ENCODE assay signal across 8 cellular contexts in genomic region chr18:51361130-51361860, GRCh38.
DNase-seq lines count a peak whose midpoint lies in the region; ATAC-seq and TF ChIP-seq lines count a peak whose summit lies in the region.

No MANE protein-coding gene starts in this region.

- H3K9me3 ChIP-seq in Peyer's patch, result no peaks in the 10 kb centered on the region

- TF ChIP-seq POLR2A in Peyer's patch (IDR thresholded peaks at IDR 0.05), result no peak

- no peak overlapping the region for H3K27ac ChIP-seq in Peyer's patch

- H3K4me1 ChIP-seq in Peyer's patch, result no peaks in the 10 kb centered on the region

- DNase-seq in UCSD-AML1 (lab: John Stamatoyannopoulos, UW; ENCODE audit: unreplicated experiment), result peak; percentile 37
- DNase-seq in myocyte (ENCODE audit: low read depth), result peak; percentile 11
- no peak for DNase-seq in Peyer's patch
- DNase-seq in D341Med (ENCODE audit: low spot score), result no peak
- DNase-seq in head of caudate nucleus, result no peak

- no peaks in the 10 kb centered on the region for H3K27me3 ChIP-seq in Peyer's patch

- H3K4me3 ChIP-seq in Peyer's patch, result no peak overlapping the region

- ATAC-seq in GM19025 (IDR thresholded peaks at IDR 0.05; ENCODE audit: low read depth, unreplicated experiment) (peak; percentile 67), HG03095 (IDR thresholded peaks at IDR 0.05; ENCODE audit: unreplicated experiment) (peak; percentile 79), HG02970 (IDR thresholded peaks at IDR 0.05; ENCODE audit: low FRiP score, unreplicated experiment) (no peak)

- intact Hi-C loops in head of caudate nucleus (cut with DNase I), result no loop called here

- no peak for TF ChIP-seq CTCF in Peyer's patch (IDR thresholded peaks at IDR 0.05)

- no peaks in the 10 kb centered on the region for H3K36me3 ChIP-seq in Peyer's patch

Comparison
In these comparisons a context has a peak if more than half of its experiments do, and no peak if none do; other contexts are left out.
1. DNase-seq: peak in UCSD-AML1 (single experiment) and myocyte (single experiment); none in Peyer's patch (0 of 3), D341Med (single experiment) and head of caudate nucleus (0 of 42).